Comparison of ENCODE assay signal across 9 cellular contexts in genomic region chr17:82603981-82604448, GRCh38. TPM values are rescaled to one million over a fixed set of nuclear protein-coding genes. Genes with fewer than 3 reads are reported as not detected.
DNase-seq lines count a peak whose midpoint lies in the region; ATAC-seq and TF ChIP-seq lines count a peak whose summit lies in the region.
"Had no signal": no experiment of that assay in that cellular context is flagged by ENCODE, and none has a peak within 500 bp of the region (broad histone marks: within the 10 kb centered on the region; RNA-seq: fewer than 3 reads in every experiment).

No MANE protein-coding gene starts in this region.

- H3K27ac Mint-ChIP-seq in glutamatergic neuron (ENCODE audit: unreplicated experiment), result peak overlapping the region; percentile 88
- peak overlapping the region; percentile 10 for H3K27ac Mint-ChIP-seq in osteocyte (ENCODE audit: unreplicated experiment)

- ATAC-seq in GM21381 (IDR thresholded peaks at IDR 0.05; ENCODE audit: unreplicated experiment), result no peak
- ATAC-seq in HG03571 (IDR thresholded peaks at IDR 0.05; ENCODE audit: unreplicated experiment), result no peak

- peaks cover 17% of the 10 kb centered on the region for H3K27me3 Mint-ChIP-seq in glutamatergic neuron (ENCODE audit: unreplicated experiment)
- no peaks in the 10 kb centered on the region for H3K27me3 Mint-ChIP-seq in osteocyte (ENCODE audit: unreplicated experiment)

- DNase-seq in GM13977 (ENCODE audit: low spot score) (peak; percentile 71), glutamatergic neuron (peak; percentile 50), osteocyte (ENCODE audit: extremely low spot score, unreplicated experiment) (no peak), SK-N-DZ (ENCODE audit: low spot score) (no peak), foreskin fibroblast (no peak)

- H3K4me3 ChIP-seq in foreskin fibroblast (ENCODE audit: low read depth in 1 of 2, low read length in 2 of 2), result no peak overlapping the region

- in situ Hi-C loops in GM13977 (cut with MboI; ENCODE audit: low pct_unique_long_range_greater_than_20kb, low sequenced_read_pairs, unreplicated experiment), result no loop called here

- TF ChIP-seq CTCF in GM13977 (IDR thresholded peaks at IDR 0.05; ENCODE audit: extremely low read depth, insufficient read depth, missing control alignments) (no peak), VCaP (conservative IDR thresholded peaks at IDR 0.05) (no peak), glutamatergic neuron (IDR thresholded peaks at IDR 0.05; ENCODE audit: partially characterized antibody, unreplicated experiment) (no peak), osteocyte (IDR thresholded peaks at IDR 0.05) (no peak), foreskin fibroblast (IDR thresholded peaks at IDR 0.05; ENCODE audit: low read depth, low read length) (no peak)

- 0 out of 2 replicates have a peak overlapping the region, but pooled peaks have one; percentile 7 for H3K27ac ChIP-seq in VCaP
- H3K27ac ChIP-seq: KMS-11 had no signal

- H3K4me1 Mint-ChIP-seq in glutamatergic neuron (ENCODE audit: low read depth, unreplicated experiment), result peaks cover 20% of the 10 kb centered on the region
- H3K4me1 Mint-ChIP-seq in osteocyte (ENCODE audit: unreplicated experiment), result no peaks in the 10 kb centered on the region

- peak overlapping the region; percentile 65 for H3K4me3 Mint-ChIP-seq in glutamatergic neuron (ENCODE audit: unreplicated experiment)
- H3K4me3 Mint-ChIP-seq in osteocyte (ENCODE audit: unreplicated experiment), result no peak overlapping the region

- H3K36me3 Mint-ChIP-seq in glutamatergic neuron (ENCODE audit: unreplicated experiment) (peaks cover 11% of the 10 kb centered on the region), osteocyte (ENCODE audit: unreplicated experiment) (peaks cover 40% of the 10 kb centered on the region)

- H3K9me3 Mint-ChIP-seq in glutamatergic neuron (ENCODE audit: unreplicated experiment) (peaks cover 13% of the 10 kb centered on the region), osteocyte (ENCODE audit: unreplicated experiment) (no peaks in the 10 kb centered on the region)

RNA-seq across cellular contexts. Expression of gene WDR45B, which starts 44.2 kb away (rescaled TPM):
- total RNA-seq in glutamatergic neuron (ENCODE audit: unreplicated experiment), result 60.4 TPM
- total RNA-seq in osteocyte, result 75.6 and 78.5 TPM in 2 replicates
- 115 and 129 TPM in 2 replicates for polyA plus RNA-seq in SK-N-DZ (2014; cell fraction: cytosol; rRNA removed)
- 118 and 168 TPM in 2 replicates for polyA plus RNA-seq in SK-N-DZ (2014; cell fraction: nucleus; rRNA removed)

Comparison
In these comparisons a context has a peak if more than half of its experiments do, and no peak if none do; other contexts are left out.
1. DNase-seq: peak in GM13977 (single experiment) and glutamatergic neuron (single experiment); none in osteocyte (single experiment), SK-N-DZ (single experiment) and foreskin fibroblast (0 of 2).